17 cellular contexts compared by ENCODE assay signal in the genomic region with DNA sequence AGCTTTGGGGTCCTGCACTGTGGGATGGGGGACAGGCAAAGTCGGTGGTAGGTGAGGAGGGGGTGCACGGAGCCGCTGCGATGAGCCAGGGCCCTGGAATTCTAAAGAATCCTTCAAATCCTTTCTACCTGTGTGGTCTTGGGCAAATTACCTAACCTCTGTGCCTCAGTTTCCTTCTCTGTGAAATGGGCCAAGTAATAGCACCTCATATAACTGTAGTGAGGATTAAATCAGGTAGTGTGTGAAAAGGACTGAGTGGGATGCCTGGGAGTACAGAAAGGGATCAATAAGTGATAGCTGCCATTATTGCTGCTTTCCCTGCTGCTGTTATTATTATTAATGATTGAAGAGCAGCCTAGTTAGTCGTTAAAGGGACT. TPM values are rescaled to one million over a fixed set of nuclear protein-coding genes. Genes with fewer than 3 reads are reported as not detected.
DNase-seq lines count a peak whose midpoint lies in the region; ATAC-seq and TF ChIP-seq lines count a peak whose summit lies in the region.
"Had no signal": no experiment of that assay in that cellular context is flagged by ENCODE, and none has a peak within 500 bp of the region (broad histone marks: within the 10 kb centered on the region; RNA-seq: fewer than 3 reads in every experiment).

No MANE protein-coding gene starts in this region.

- CTCF ChIA-PET in Panc1 (lab: Charles Lee), result interaction anchor here (1.0 kb wide), 1 partner anchor 251 kb away, joined by 4 read pairs; no protein-coding TSS in a partner anchor

- no TSS peak for BruUV-seq in Panc1 (replicated peaks; lab: Mats Ljungman, UMichigan)

- intact Hi-C loops in Panc1 (cut with micrococcal nuclease; ENCODE audit: unreplicated experiment), result loop anchor here (10.0 kb wide), 1 partner anchor 91 kb away; no protein-coding TSS in a partner anchor
- intact Hi-C loops in sciatic nerve (cut with DNase I), result no loop called here

- H3K9me3 ChIP-seq in BLaER1 treated with 17β-estradiol and CSF1 and Interleukin-3, amounts not matched to agents 10 nM and 100 nM (replicated peaks in 1 of 11), result no peaks in the 10 kb centered on the region
- H3K9me3 ChIP-seq in Panc1 (ENCODE audit: control insufficient read depth, insufficient read depth, low read depth, low read length), result no peaks in the 10 kb centered on the region
- no peaks in the 10 kb centered on the region for H3K9me3 ChIP-seq in neural progenitor cell (ENCODE audit: low read depth)
- H3K9me3 ChIP-seq: right atrium auricular region had no signal

- no peak overlapping the region for H2AFZ ChIP-seq in neural progenitor cell (replicated peaks)

- no peak overlapping the region for H3K9ac ChIP-seq in BLaER1 treated with 17β-estradiol and CSF1 and Interleukin-3, amounts not matched to agents 10 nM and 100 nM
- no peak overlapping the region for H3K9ac ChIP-seq in neural progenitor cell

- H3K36me3 ChIP-seq in BLaER1 treated with 17β-estradiol and CSF1 and Interleukin-3, amounts not matched to agents 10 nM and 100 nM, result no peaks in the 10 kb centered on the region
- H3K36me3 ChIP-seq in Panc1 (ENCODE audit: control insufficient read depth, insufficient read depth, low read length) (no peaks in the 10 kb centered on the region), neural progenitor cell (no peaks in the 10 kb centered on the region)
- H3K36me3 ChIP-seq: right atrium auricular region had no signal

- H3K4me3 Mint-ChIP-seq in glutamatergic neuron (ENCODE audit: unreplicated experiment), result peak overlapping the region; percentile 17
- H3K4me3 Mint-ChIP-seq in neural progenitor cell, result peak overlapping the region; percentile 46
- H3K4me3 Mint-ChIP-seq: stimulated activated effector memory CD8-positive, alpha-beta T cell treated with anti-CD3 and anti-CD28 coated beads, Interleukin-12 subunit alpha, Interleukin-12 subunit beta, amount 100 ng/mL, for 72 hours had no signal

- peaks cover 4 to 37% (median 14%) of the 10 kb centered on the region in 11 experiments; a peak in 18 of 22 replicates for H3K27me3 ChIP-seq in BLaER1 treated with 17β-estradiol and CSF1 and Interleukin-3, amounts not matched to agents 10 nM and 100 nM
- H3K27me3 ChIP-seq in Panc1 (ENCODE audit: control insufficient read depth, insufficient read depth, low read length) (peaks cover 11% of the 10 kb centered on the region; the same call in 1 of the 2 replicates), neural progenitor cell (peaks cover 54% of the 10 kb centered on the region)

- no peak overlapping the region for H3K27ac ChIP-seq in BLaER1 treated with 17β-estradiol and CSF1 and Interleukin-3, amounts not matched to agents 10 nM and 100 nM
- H3K27ac ChIP-seq in Panc1 (ENCODE audit: low read length) (peak overlapping the region; percentile 11; the same call in 1 of the 2 replicates), neural progenitor cell (no peak overlapping the region)
- H3K27ac ChIP-seq: right atrium auricular region had no signal

- H3K36me3 Mint-ChIP-seq in glutamatergic neuron (ENCODE audit: unreplicated experiment) (no peaks in the 10 kb centered on the region), neural progenitor cell (no peaks in the 10 kb centered on the region)
- H3K36me3 Mint-ChIP-seq: stimulated activated effector memory CD8-positive, alpha-beta T cell treated with anti-CD3 and anti-CD28 coated beads, Interleukin-12 subunit alpha, Interleukin-12 subunit beta, amount 100 ng/mL, for 72 hours had no signal

- H3K4me1 Mint-ChIP-seq in glutamatergic neuron (ENCODE audit: low read depth, unreplicated experiment) (peaks cover 2% of the 10 kb centered on the region), neural progenitor cell (peaks cover 4% of the 10 kb centered on the region)

- no peaks in the 10 kb centered on the region for H3F3A ChIP-seq in neural progenitor cell (ENCODE audit: low read depth)

- peak overlapping the region; percentile 95 to 100 (median 100) for H3K4me2 ChIP-seq in BLaER1 treated with 17β-estradiol and CSF1 and Interleukin-3, amounts not matched to agents 10 nM and 100 nM
- no peak overlapping the region for H3K4me2 ChIP-seq in neural progenitor cell

- H4K20me1 ChIP-seq in BLaER1 treated with 17β-estradiol and CSF1 and Interleukin-3, amounts not matched to agents 10 nM and 100 nM, result peaks cover 0 to 15% (median 7%) of the 10 kb centered on the region in 11 experiments; a peak in 8 of 22 replicates
- H4K20me1 ChIP-seq in neural progenitor cell (ENCODE audit: low read depth), result peaks cover 10% of the 10 kb centered on the region

- peaks cover 4 to 34% (median 29%) of the 10 kb centered on the region in 10 experiments; a peak in 16 of 20 replicates for H3K4me1 ChIP-seq in BLaER1 treated with 17β-estradiol and CSF1 and Interleukin-3, amounts not matched to agents 10 nM and 100 nM
- H3K4me1 ChIP-seq in Panc1 (ENCODE audit: control insufficient read depth, insufficient read depth, low read length) (peaks cover 8% of the 10 kb centered on the region), neural progenitor cell (no peaks in the 10 kb centered on the region)

- in situ Hi-C loops in Panc1 (cut with HindIII; ENCODE audit: low pct_unique_long_range_greater_than_20kb, low sequenced_read_pairs), result no loop called here

- DNase-seq in Panc1 (ENCODE audit: low read depth, low spot score) (no peak), glutamatergic neuron (no peak), neural progenitor cell (ENCODE audit: low spot score) (no peak), sciatic nerve (ENCODE audit: low spot score) (no peak), NCI-H1092 (lab: John Stamatoyannopoulos, UW) (no peak), RPMI8226 (no peak)
- no peak for DNase-seq in stimulated activated CD4-positive, alpha-beta T cell treated with anti-CD3 and anti-CD28 coated beads, Interleukin-4, amount 100 ng/mL, for 4 hours
- DNase-seq: activated CD4-positive, alpha-beta T cell treated with anti-CD3 and anti-CD28 coated beads for 1 hour; activated CD8-positive, alpha-beta memory T cell treated with anti-CD3 and anti-CD28 coated beads, Interleukin-2, amount 50 U/mL, for 48 hours; activated naive CD4-positive, alpha-beta T cell treated with Interleukin-2 at 50 U/mL for 16 hours; effector memory CD8-positive, alpha-beta T cell; OCI-M1 had no signal

- H3K79me2 ChIP-seq in neural progenitor cell (ENCODE audit: low read depth), result no peaks in the 10 kb centered on the region

- H3K27ac Mint-ChIP-seq in glutamatergic neuron (ENCODE audit: unreplicated experiment) (no peak overlapping the region), neural progenitor cell (no peak overlapping the region)
- H3K27ac Mint-ChIP-seq: effector memory CD8-positive, alpha-beta T cell; stimulated activated effector memory CD8-positive, alpha-beta T cell treated with anti-CD3 and anti-CD28 coated beads, Interleukin-12 subunit alpha, Interleukin-12 subunit beta, amount 100 ng/mL, for 72 hours had no signal

- ATAC-seq in Panc1, result no peak
- no peak for ATAC-seq in sciatic nerve
- ATAC-seq: effector memory CD8-positive, alpha-beta T cell had no signal

- POLR2A ChIA-PET in Panc1 (lab: Charles Lee), result no interaction called here

- no peak for TF ChIP-seq CTCF in Panc1 (IDR thresholded peaks at IDR 0.05)
- no peak for TF ChIP-seq CTCF in glutamatergic neuron (IDR thresholded peaks at IDR 0.05; ENCODE audit: partially characterized antibody, unreplicated experiment)
- TF ChIP-seq CTCF in neural progenitor cell (IDR thresholded peaks at IDR 0.05), result no peak

- peaks cover 2% of the 10 kb centered on the region for H3K9me3 Mint-ChIP-seq in glutamatergic neuron (ENCODE audit: unreplicated experiment)
- H3K9me3 Mint-ChIP-seq in neural progenitor cell, result no peaks in the 10 kb centered on the region
- H3K9me3 Mint-ChIP-seq: effector memory CD8-positive, alpha-beta T cell; stimulated activated effector memory CD8-positive, alpha-beta T cell treated with anti-CD3 and anti-CD28 coated beads, Interleukin-12 subunit alpha, Interleukin-12 subunit beta, amount 100 ng/mL, for 72 hours had no signal

- peak overlapping the region in 6 of 10 experiments; percentile 51 to 72 (median 62); a peak in 7 of 20 replicates for H3K4me3 ChIP-seq in BLaER1 treated with 17β-estradiol and CSF1 and Interleukin-3, amounts not matched to agents 10 nM and 100 nM
- H3K4me3 ChIP-seq in Panc1 (ENCODE audit: low read depth in 2 of 2, low read length in 2 of 2) (peak overlapping the region; percentile 42 to 49), neural progenitor cell (no peak overlapping the region)

- peaks cover 7% of the 10 kb centered on the region for H3K27me3 Mint-ChIP-seq in glutamatergic neuron (ENCODE audit: unreplicated experiment)
- peaks cover 36% of the 10 kb centered on the region for H3K27me3 Mint-ChIP-seq in neural progenitor cell (ENCODE audit: insufficient read depth, low read depth)

RNA-seq across cellular contexts. Expression of a gene that starts 0.9 kb away (rescaled TPM):
- total RNA-seq in Panc1 (2021; ENCODE audit: unreplicated experiment) (3.4 TPM), glutamatergic neuron (ENCODE audit: unreplicated experiment) (0.39 TPM), neural progenitor cell (ENCODE audit: low replicate concordance) (not detected in 2 replicates), sciatic nerve (not detected)
- polyA plus RNA-seq in Panc1 (2012; ENCODE audit: insufficient read length), result 2.7 TPM
- total RNA-seq: kidney epithelial cell, right atrium auricular region had no signal
- polyA plus RNA-seq: AG04450 had no signal

RNA-seq across cellular contexts. Expression of a gene that starts 34.2 kb away (rescaled TPM):
- total RNA-seq in Panc1 (2021; ENCODE audit: unreplicated experiment), result 27.2 TPM
- 5.8 TPM for polyA plus RNA-seq in Panc1 (2012; ENCODE audit: insufficient read length)
- total RNA-seq in glutamatergic neuron (ENCODE audit: unreplicated experiment), result 21.8 TPM
- total RNA-seq in neural progenitor cell (ENCODE audit: low replicate concordance), result 7.8 and 9.0 TPM in 2 replicates
- total RNA-seq in sciatic nerve, result 11.8 TPM
